In the genomic region with DNA sequence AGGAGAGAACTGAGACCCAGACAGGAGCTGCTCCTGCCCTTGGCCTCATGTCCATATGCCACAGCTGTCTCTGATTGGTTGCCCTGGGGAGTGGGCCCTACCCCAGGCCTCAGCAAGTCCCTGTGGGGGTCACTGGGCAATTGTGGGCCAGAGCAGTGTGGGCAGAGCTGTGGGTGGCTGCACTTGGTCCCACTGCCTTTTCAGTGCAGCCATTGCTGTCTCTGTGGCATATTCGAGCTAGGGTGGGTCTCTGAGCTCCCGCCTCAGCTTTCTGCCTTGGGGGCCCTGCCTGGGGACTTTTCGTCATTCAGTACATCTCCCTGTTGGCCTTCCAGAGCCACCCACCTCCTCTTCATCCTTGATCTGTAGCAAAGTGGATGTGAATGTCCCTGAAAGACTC, we compare ENCODE assay signal across 8 cellular contexts.
"Had no signal": no experiment of that assay in that cellular context is flagged by ENCODE, and none has a peak within 500 bp of the region (broad histone marks: within the 10 kb centered on the region; RNA-seq: fewer than 3 reads in every experiment).

No MANE protein-coding gene starts in this region.

- ATAC-seq: GM12878 had no signal

- H3K4me3 ChIP-seq: GM12878 had no signal

- DNase-seq: GDM1, GF-D8 had no signal

- FAIRE-seq: G401.6, GM12878, GM12891, GM12892, GM18507, GM19239 had no signal
